Comparison of ENCODE assay signal across 27 cellular contexts in the genomic region with DNA sequence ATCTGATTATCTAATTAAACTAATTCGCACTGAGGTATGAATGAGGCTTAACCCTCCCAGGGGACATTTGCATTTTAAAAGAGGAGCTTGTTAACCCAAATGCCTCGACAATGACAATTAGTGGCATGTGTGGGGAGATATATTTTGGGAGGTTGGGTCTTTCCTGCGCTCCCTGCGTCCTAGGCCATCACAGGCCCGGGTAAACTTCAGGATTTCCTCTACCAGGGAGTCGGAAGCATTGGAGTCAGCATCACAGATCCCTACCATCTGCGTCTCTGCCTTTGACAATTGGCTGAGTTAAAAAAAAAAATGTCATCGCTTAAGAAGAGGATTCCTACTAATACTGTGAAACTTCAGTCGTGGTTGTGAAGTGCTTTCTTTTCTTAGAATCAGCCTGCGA. TPM values are rescaled to one million over a fixed set of nuclear protein-coding genes. Genes with fewer than 3 reads are reported as not detected.
"Had no signal": no experiment of that assay in that cellular context is flagged by ENCODE, and none has a peak within 500 bp of the region (broad histone marks: within the 10 kb centered on the region; RNA-seq: fewer than 3 reads in every experiment).

No MANE protein-coding gene starts in this region.

- H3K4me3 ChIP-seq: ascending aorta, Peyer's patch, SJSA1 had no signal

- H3K27me3 Mint-ChIP-seq: activated naive CD8-positive, alpha-beta T cell treated with anti-CD3 and anti-CD28 coated beads, Interleukin-2, amount 50 U/mL, for 24 hours; brain; central memory CD8-positive, alpha-beta T cell had no signal

- H3K9me3 Mint-ChIP-seq: activated naive CD4-positive, alpha-beta T cell treated with anti-CD3 and anti-CD28 coated beads, Interleukin-2, amount 50 U/mL, for 72 hours; activated naive CD8-positive, alpha-beta T cell treated with anti-CD3 and anti-CD28 coated beads, Interleukin-2, amount 50 U/mL, for 24 hours; activated T-cell treated with anti-CD3 and anti-CD28 coated beads, Interleukin-2, amount 50 U/mL, for 4 hours; brain; T-helper 1 cell treated with Interleukin-12 subunit alpha and Interleukin-12 subunit beta and Interleukin-4 antibody, amounts not matched to agents 30 μg/mL and 1 μg/mL, for 36 hours had no signal

- H3K27ac Mint-ChIP-seq: activated naive CD4-positive, alpha-beta T cell treated with anti-CD3 and anti-CD28 coated beads, Interleukin-2, amount 50 U/mL, for 72 hours; activated naive CD8-positive, alpha-beta T cell treated with anti-CD3 and anti-CD28 coated beads, Interleukin-2, amount 50 U/mL, for 24 hours; T-helper 1 cell treated with Interleukin-12 subunit alpha and Interleukin-12 subunit beta and Interleukin-4 antibody, amounts not matched to agents 30 μg/mL and 1 μg/mL, for 36 hours had no signal

- H3K4me1 ChIP-seq: ascending aorta, Peyer's patch had no signal

- H3K9me3 ChIP-seq: ascending aorta, Peyer's patch, SJSA1 had no signal

- H3K36me3 ChIP-seq: ascending aorta, Peyer's patch, SJSA1 had no signal

- H3K4me3 Mint-ChIP-seq: activated naive CD8-positive, alpha-beta T cell treated with anti-CD3 and anti-CD28 coated beads, Interleukin-2, amount 50 U/mL, for 24 hours; activated T-cell treated with anti-CD3 and anti-CD28 coated beads, Interleukin-2, amount 50 U/mL, for 4 hours; brain; central memory CD8-positive, alpha-beta T cell; T-helper 1 cell treated with Interleukin-12 subunit alpha and Interleukin-12 subunit beta and Interleukin-4 antibody, amounts not matched to agents 30 μg/mL and 1 μg/mL, for 36 hours had no signal

- H3K36me3 Mint-ChIP-seq: activated naive CD4-positive, alpha-beta T cell treated with anti-CD3 and anti-CD28 coated beads, Interleukin-2, amount 50 U/mL, for 72 hours; brain had no signal

- H3K27me3 ChIP-seq: ascending aorta, Peyer's patch, SJSA1 had no signal

- DNase-seq: activated CD4-positive, alpha-beta T cell treated with anti-CD3 and anti-CD28 coated beads for 48 hours; activated CD4-positive, alpha-beta T cell treated with anti-CD3 and anti-CD28 coated beads, Interleukin-2, amount 50 U/mL, for 48 hours; activated CD4-positive, CD25-positive, alpha-beta regulatory T cell treated with anti-CD3 and anti-CD28 coated beads, Interleukin-2, amount 50 U/mL, for 72 hours; activated CD8-positive, alpha-beta memory T cell treated with anti-CD3 and anti-CD28 coated beads for 24 hours; activated effector memory CD4-positive, alpha-beta T cell treated with anti-CD3 and anti-CD28 coated beads, Interleukin-2, amount 50 U/mL, for 16 hours; activated naive CD4-positive, alpha-beta T cell treated with Interleukin-2 at 50 U/mL for 16 hours; activated naive CD8-positive, alpha-beta T cell treated with anti-CD3 and anti-CD28 coated beads, Interleukin-2, amount 50 U/mL, for 24 hours; activated T-cell treated with anti-CD3 and anti-CD28 coated beads, Interleukin-2, amount 50 U/mL, for 4 hours; amniotic stem cell; NCI-H1105 treated with DMSO at 0.1 percent for 48 hours; NCI-H1436 treated with DMSO at 0.1 percent for 48 hours; NCI-H187 treated with DMSO at 0.1 percent for 48 hours; NCI-H2081 treated with DMSO at 0.1 percent for 48 hours; NCI-H446; NCI-H524; NCI-H748 treated with DMSO at 0.1 percent for 48 hours; OCI-M1; Peyer's patch; SHP77; SW 1271 had no signal

- ATAC-seq: activated naive CD4-positive, alpha-beta T cell treated with anti-CD3 and anti-CD28 coated beads, Interleukin-2, amount 50 U/mL, for 72 hours; activated naive CD8-positive, alpha-beta T cell treated with anti-CD3 and anti-CD28 coated beads, Interleukin-2, amount 50 U/mL, for 24 hours; activated T-cell treated with anti-CD3 and anti-CD28 coated beads, Interleukin-2, amount 50 U/mL, for 4 hours; SK-N-SH treated with all-trans-retinoic acid at 6 μM for 48 hours had no signal

- H3K27ac ChIP-seq: ascending aorta, Peyer's patch, SJSA1 had no signal

- H3K4me1 Mint-ChIP-seq: activated naive CD8-positive, alpha-beta T cell treated with anti-CD3 and anti-CD28 coated beads, Interleukin-2, amount 50 U/mL, for 24 hours; central memory CD8-positive, alpha-beta T cell had no signal

RNA-seq across cellular contexts. Expression of a gene that starts 50.6 kb away (rescaled TPM):
- total RNA-seq: activated naive CD4-positive, alpha-beta T cell treated with anti-CD3 and anti-CD28 coated beads, Interleukin-2, amount 50 U/mL, for 72 hours had no signal
